Comparison of ENCODE assay signal across 1 cellular context in genomic region chr5:175479125-175479881, GRCh38.
TF ChIP-seq lines count a peak whose summit lies in the region.

No MANE protein-coding gene starts in this region.

TF ChIP-seq in K562, 482 proteins besides CTCF, POLR2A, EP300 and RAD21 (continued from another document):
- no peak for TF ChIP-seq RBM22 (IDR thresholded peaks at IDR 0.05; ENCODE audit: low read depth, low read length, poor library complexity, severe bottlenecking)
- no peak for TF ChIP-seq HEY1 (CRISPR knock-in tag; IDR thresholded peaks at IDR 0.05; ENCODE audit: borderline replicate concordance)
- no peak for TF ChIP-seq ADNP (tag; IDR thresholded peaks at IDR 0.05)
